ENCODE assay signal across 8 cellular contexts in the genomic region with DNA sequence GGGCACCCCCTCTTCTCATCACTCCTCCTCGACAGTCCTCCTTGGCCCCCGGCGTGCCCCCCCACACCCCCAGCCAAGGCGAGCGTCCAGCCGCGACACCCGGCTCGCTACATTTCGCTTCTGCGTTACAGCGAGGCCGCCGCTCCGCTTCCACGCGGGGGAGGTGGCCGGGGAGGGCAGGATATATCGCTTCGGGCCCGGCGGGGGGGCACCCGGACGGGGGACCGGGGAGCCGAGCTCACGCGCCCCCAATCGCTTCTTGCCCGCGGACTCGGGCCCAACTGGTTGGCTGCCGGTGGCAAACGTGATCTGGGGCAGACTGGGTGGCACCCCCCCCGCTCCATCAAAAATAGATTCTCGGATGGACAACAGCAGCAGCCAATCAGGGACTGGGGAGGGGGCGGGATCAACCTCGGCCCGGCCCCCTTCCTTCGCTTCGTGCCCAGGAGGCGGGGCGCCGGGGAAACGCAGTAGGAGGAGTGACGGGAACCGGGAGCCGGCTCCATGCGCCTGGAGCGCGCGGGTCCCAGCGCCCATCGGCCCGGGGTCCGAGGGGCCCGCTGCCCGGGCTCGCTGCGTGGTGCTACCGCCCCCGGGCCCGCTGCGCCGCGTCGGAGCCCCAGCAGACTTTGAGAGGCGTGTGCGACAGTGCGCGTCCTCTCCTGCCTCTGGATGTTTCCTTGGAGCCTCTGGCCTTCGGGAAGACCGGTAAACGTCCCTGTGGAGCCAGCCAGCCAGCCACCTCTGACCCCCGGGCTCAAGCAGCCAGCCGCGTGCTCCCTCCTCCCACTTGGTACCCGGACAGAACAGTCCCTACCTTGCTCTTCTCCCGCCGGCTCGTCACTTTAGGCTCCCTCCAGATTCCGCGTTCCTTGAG. TPM values are rescaled to one million over a fixed set of nuclear protein-coding genes. Genes with fewer than 3 reads are reported as not detected.
DNase-seq lines count a peak whose midpoint lies in the region; ATAC-seq, FAIRE-seq and TF ChIP-seq lines count a peak whose summit lies in the region.

TSS of gene SLC41A1 (minus strand) at position 321 of the 877 bp plus-strand sequence. CDS start 2,757 bp downstream, outside the sequence.

- peak within 1 kb of the TSS; percentile 93 for H3K27ac Mint-ChIP-seq in activated T-helper 17 cell treated with anti-CD3 and anti-CD28 coated beads, Interleukin-2, amount 50 U/mL, for 72 hours
- peak within 1 kb of the TSS; percentile 79 to 97 (median 92) for H3K27ac Mint-ChIP-seq in naive thymus-derived CD4-positive, alpha-beta T cell
- peak within 1 kb of the TSS; percentile 82 for H3K27ac Mint-ChIP-seq in stimulated activated memory B cell treated with anti-CD40 and anti-IgM and Interleukin-4, amounts not matched to agents 10 μg/mL and 1 μg/mL and 100 μg/mL, for 72 hours

- CTCF ChIA-PET in naive thymus-derived CD4-positive, alpha-beta T cell (lab: Charles Lee) = interaction anchor here (1.0 kb wide), 1 partner anchor 40 kb away, joined by 3 read pairs; no protein-coding TSS in a partner anchor

- FAIRE-seq in H54 (lab: Jason Lieb, UNC) = no peak

- H3K27me3 Mint-ChIP-seq in activated T-helper 17 cell treated with anti-CD3 and anti-CD28 coated beads, Interleukin-2, amount 50 U/mL, for 72 hours = no peaks in the 10 kb centered on the region
- H3K27me3 Mint-ChIP-seq in naive thymus-derived CD4-positive, alpha-beta T cell = peaks cover 0 to 15% (median 0%) of the 10 kb centered on the region in 5 donors
- H3K27me3 Mint-ChIP-seq in stimulated activated memory B cell treated with anti-CD40 and anti-IgM and Interleukin-4, amounts not matched to agents 10 μg/mL and 1 μg/mL and 100 μg/mL, for 72 hours = no peaks in the 10 kb centered on the region

- peaks cover 19% of the 10 kb centered on the region for H3K36me3 ChIP-seq in MG63
- H3K36me3 ChIP-seq in naive thymus-derived CD4-positive, alpha-beta T cell (ENCODE audit: control insufficient read depth in 2 of 3, insufficient read depth in 3 of 3, low read length in 3 of 3) = peaks cover 0 to 12% (median 0%) of the 10 kb centered on the region in 3 experiments

- DNase-seq in DMS79 (lab: John Stamatoyannopoulos, UW) = peak; percentile 79
- DNase-seq in H54 (ENCODE audit: insufficient read length, low spot score) = peak; percentile 93
- peak; percentile 93 for DNase-seq in MG63
- peak; percentile 93 for DNase-seq in fibroblast of gingiva (ENCODE audit: low read depth)
- DNase-seq in naive thymus-derived CD4-positive, alpha-beta T cell = peak; percentile 71 to 96 (median 91)

- intact Hi-C loops in naive thymus-derived CD4-positive, alpha-beta T cell (cut with micrococcal nuclease) = loop anchor here (1.0 to 5.0 kb wide), 7 partner anchors 36 to 182 kb away; partner anchors contain the start of genes RAB29 (in 2 of the 2), NUCKS1 (in 1 of the 2) and PM20D1 (in 1 of the 2)

- peak within 1 kb of the TSS; percentile 87 for H3K27ac ChIP-seq in naive thymus-derived CD4-positive, alpha-beta T cell (ENCODE audit: low read depth, low read length)

- H3K36me3 Mint-ChIP-seq in activated T-helper 17 cell treated with anti-CD3 and anti-CD28 coated beads, Interleukin-2, amount 50 U/mL, for 72 hours (ENCODE audit: low read depth) = peaks cover 32% of the 10 kb centered on the region
- peaks cover 0 to 19% (median 8%) of the 10 kb centered on the region in 5 donors for H3K36me3 Mint-ChIP-seq in naive thymus-derived CD4-positive, alpha-beta T cell
- H3K36me3 Mint-ChIP-seq in stimulated activated memory B cell treated with anti-CD40 and anti-IgM and Interleukin-4, amounts not matched to agents 10 μg/mL and 1 μg/mL and 100 μg/mL, for 72 hours = peaks cover 30% of the 10 kb centered on the region

- TF ChIP-seq POLR2A in H54 (IDR thresholded peaks at IDR 0.05; ENCODE audit: low read depth, low read length) = peak; percentile 80
- peak; percentile 79 for TF ChIP-seq POLR2A in Raji (IDR thresholded peaks at IDR 0.05; ENCODE audit: insufficient read depth, low read depth, low read length)

- peaks cover 44% of the 10 kb centered on the region for H3K4me1 Mint-ChIP-seq in activated T-helper 17 cell treated with anti-CD3 and anti-CD28 coated beads, Interleukin-2, amount 50 U/mL, for 72 hours
- peaks cover 38 to 63% (median 60%) of the 10 kb centered on the region in 7 donors for H3K4me1 Mint-ChIP-seq in naive thymus-derived CD4-positive, alpha-beta T cell
- H3K4me1 Mint-ChIP-seq in stimulated activated memory B cell treated with anti-CD40 and anti-IgM and Interleukin-4, amounts not matched to agents 10 μg/mL and 1 μg/mL and 100 μg/mL, for 72 hours = peaks cover 61% of the 10 kb centered on the region

- no peaks in the 10 kb centered on the region for H3K27me3 ChIP-seq in MG63
- H3K27me3 ChIP-seq in naive thymus-derived CD4-positive, alpha-beta T cell (ENCODE audit: control insufficient read depth in 2 of 2, insufficient read depth in 2 of 2, low read length in 2 of 2) = no peaks in the 10 kb centered on the region

- no peaks in the 10 kb centered on the region for H3K9me3 ChIP-seq in MG63
- H3K9me3 ChIP-seq in naive thymus-derived CD4-positive, alpha-beta T cell (ENCODE audit: control insufficient read depth in 2 of 3, low read length in 3 of 3) = no peaks in the 10 kb centered on the region

- no peaks in the 10 kb centered on the region for H3K9me3 Mint-ChIP-seq in activated T-helper 17 cell treated with anti-CD3 and anti-CD28 coated beads, Interleukin-2, amount 50 U/mL, for 72 hours
- peaks cover 0 to 4% (median 0%) of the 10 kb centered on the region in 11 donors for H3K9me3 Mint-ChIP-seq in naive thymus-derived CD4-positive, alpha-beta T cell
- no peaks in the 10 kb centered on the region for H3K9me3 Mint-ChIP-seq in stimulated activated memory B cell treated with anti-CD40 and anti-IgM and Interleukin-4, amounts not matched to agents 10 μg/mL and 1 μg/mL and 100 μg/mL, for 72 hours

- peak within 1 kb of the TSS; percentile 98 for H3K4me3 Mint-ChIP-seq in activated T-helper 17 cell treated with anti-CD3 and anti-CD28 coated beads, Interleukin-2, amount 50 U/mL, for 72 hours
- H3K4me3 Mint-ChIP-seq in naive thymus-derived CD4-positive, alpha-beta T cell = peak within 1 kb of the TSS; percentile 88 to 94 (median 92)
- H3K4me3 Mint-ChIP-seq in stimulated activated memory B cell treated with anti-CD40 and anti-IgM and Interleukin-4, amounts not matched to agents 10 μg/mL and 1 μg/mL and 100 μg/mL, for 72 hours = peak within 1 kb of the TSS; percentile 91

- peak; percentile 97 for ATAC-seq in activated T-helper 17 cell treated with anti-CD3 and anti-CD28 coated beads, Interleukin-2, amount 50 U/mL, for 72 hours (replicated peaks)
- ATAC-seq in naive thymus-derived CD4-positive, alpha-beta T cell = peak; percentile 98
- ATAC-seq in stimulated activated memory B cell treated with anti-CD40 and anti-IgM and Interleukin-4, amounts not matched to agents 10 μg/mL and 1 μg/mL and 100 μg/mL, for 72 hours = peak; percentile 98

- H3K4me3 ChIP-seq in MG63 = peak within 1 kb of the TSS; percentile 77
- peak within 1 kb of the TSS; percentile 69 for H3K4me3 ChIP-seq in naive thymus-derived CD4-positive, alpha-beta T cell (ENCODE audit: low read length)

- POLR2A ChIA-PET in naive thymus-derived CD4-positive, alpha-beta T cell (lab: Charles Lee) = interaction anchor here (0.6 to 3.4 kb wide), 5 partner anchors 28 to 691 kb away, joined by 3 to 16 read pairs (median 7); partner anchors contain the start of genes PM20D1, RAB29 and RBBP5

- peaks cover 23 to 36% of the 10 kb centered on the region in 2 donors for H3K4me1 ChIP-seq in naive thymus-derived CD4-positive, alpha-beta T cell (ENCODE audit: control insufficient read depth in 2 of 2, insufficient read depth in 2 of 2, low read length in 2 of 2)

RNA-seq across cellular contexts. Expression of gene SLC41A1, which starts in this region (rescaled TPM):
- 5.6 and 7.2 TPM in 2 replicates for total RNA-seq in MG63 (2014; rRNA removed; shearing (Covaris generic); ENCODE audit: low replicate concordance)
- 10 to 100 TPM; 27.7 to 56.8 TPM for total RNA-seq in activated T-helper 17 cell treated with anti-CD3 and anti-CD28 coated beads, Interleukin-2, amount 50 U/mL, for 72 hours
- total RNA-seq in naive thymus-derived CD4-positive, alpha-beta T cell = 10 to 100 TPM; 16.5 to 32.0 (median 27.8) TPM
- polyA plus RNA-seq in naive thymus-derived CD4-positive, alpha-beta T cell = 10 to 100 TPM in 1 of 2 donors, 1 to 10 TPM in 1; 9.1 to 15.9 TPM

Comparison
In these comparisons a context has a peak if more than half of its experiments do, and no peak if none do; other contexts are left out.
1. Peak in every context shown above with its lines: DNase-seq, ATAC-seq, H3K4me3 ChIP-seq and H3K27ac ChIP-seq.